In the genomic region with DNA sequence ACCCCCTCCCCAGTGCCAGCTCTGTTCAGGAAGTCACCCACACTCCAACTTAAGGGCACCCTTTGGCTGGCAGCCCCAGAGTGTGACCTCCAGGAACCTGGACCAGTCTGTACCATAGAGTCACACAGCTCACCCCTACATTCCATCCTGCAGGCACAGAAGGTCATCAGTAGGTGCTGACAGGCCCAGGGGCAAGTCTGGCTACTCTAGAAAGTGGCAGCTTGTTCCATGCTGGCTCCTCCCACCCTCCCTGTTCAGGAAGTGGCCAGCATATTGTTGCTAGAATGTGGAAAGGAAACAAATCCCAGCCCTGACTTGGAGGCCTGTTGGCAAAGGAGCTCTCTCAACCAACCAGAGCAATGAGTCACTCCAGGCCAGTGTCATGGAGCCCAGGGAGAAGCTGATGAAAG, we compare ENCODE assay signal across 1 cellular context.
TF ChIP-seq lines count a peak whose summit lies in the region.

No MANE protein-coding gene starts in this region.

TF ChIP-seq in HepG2, 621 proteins besides CTCF, POLR2A, EP300 and RAD21 (continued from another document and continues in another):
- TF ChIP-seq SPEN (CRISPR knock-in tag; IDR thresholded peaks at IDR 0.05; ENCODE audit: low read depth) (peak; percentile 66), ZFP36L2 (CRISPR knock-in tag; IDR thresholded peaks at IDR 0.05) (no peak), CBFB (CRISPR knock-in tag; IDR thresholded peaks at IDR 0.05) (no peak), YEATS4 (CRISPR knock-in tag; IDR thresholded peaks at IDR 0.05; ENCODE audit: borderline replicate concordance) (peak; percentile 40; the same call in 1 of the 2 replicates), STAT5B (CRISPR knock-in tag; IDR thresholded peaks at IDR 0.05) (no peak), DMAP1 (CRISPR knock-in tag; IDR thresholded peaks at IDR 0.05) (no peak), PAWR (CRISPR knock-in tag; IDR thresholded peaks at IDR 0.05; ENCODE audit: borderline replicate concordance) (no peak), PRPF4 (IDR thresholded peaks at IDR 0.05; ENCODE audit: low read depth, low read length, poor library complexity, severe bottlenecking) (no peak), ZNF337 (CRISPR knock-in tag; IDR thresholded peaks at IDR 0.05; ENCODE audit: borderline replicate concordance, low read depth) (no peak), POGZ (CRISPR knock-in tag; IDR thresholded peaks at IDR 0.05) (peak; percentile 31; the same call in 1 of the 2 replicates), ZMAT3 (CRISPR knock-in tag; conservative IDR thresholded peaks at IDR 0.05) (0 out of 2 replicates have a peak, but pooled peaks have one; percentile 23), ZNF709 (CRISPR knock-in tag; IDR thresholded peaks at IDR 0.05) (no peak), ELF1 (CRISPR knock-in tag; IDR thresholded peaks at IDR 0.05) (peak; percentile 86), FOXK2 (IDR thresholded peaks at IDR 0.05) (no peak), KDM4B (CRISPR knock-in tag; IDR thresholded peaks at IDR 0.05) (peak; percentile 14; the same call in 1 of the 2 replicates), ZNF224 (CRISPR knock-in tag; IDR thresholded peaks at IDR 0.05) (no peak), ZNF781 (CRISPR knock-in tag; IDR thresholded peaks at IDR 0.05; ENCODE audit: borderline replicate concordance, not compliant biosample characterization) (no peak), GTF2F1 (IDR thresholded peaks at IDR 0.05; ENCODE audit: low read length) (no peak), CREM (IDR thresholded peaks at IDR 0.05) (no peak), CREM (CRISPR knock-in tag; IDR thresholded peaks at IDR 0.05) (no peak), ZNF44 (CRISPR knock-in tag; IDR thresholded peaks at IDR 0.05) (no peak), KDM5B (CRISPR knock-in tag; IDR thresholded peaks at IDR 0.05; ENCODE audit: borderline replicate concordance) (no peak), ISL2 (CRISPR knock-in tag; IDR thresholded peaks at IDR 0.05) (no peak), HNF4A (CRISPR knock-in tag; IDR thresholded peaks at IDR 0.05) (no peak), ATAD3A (CRISPR knock-in tag; IDR thresholded peaks at IDR 0.05) (no peak)
- TF ChIP-seq, protein P1, sequence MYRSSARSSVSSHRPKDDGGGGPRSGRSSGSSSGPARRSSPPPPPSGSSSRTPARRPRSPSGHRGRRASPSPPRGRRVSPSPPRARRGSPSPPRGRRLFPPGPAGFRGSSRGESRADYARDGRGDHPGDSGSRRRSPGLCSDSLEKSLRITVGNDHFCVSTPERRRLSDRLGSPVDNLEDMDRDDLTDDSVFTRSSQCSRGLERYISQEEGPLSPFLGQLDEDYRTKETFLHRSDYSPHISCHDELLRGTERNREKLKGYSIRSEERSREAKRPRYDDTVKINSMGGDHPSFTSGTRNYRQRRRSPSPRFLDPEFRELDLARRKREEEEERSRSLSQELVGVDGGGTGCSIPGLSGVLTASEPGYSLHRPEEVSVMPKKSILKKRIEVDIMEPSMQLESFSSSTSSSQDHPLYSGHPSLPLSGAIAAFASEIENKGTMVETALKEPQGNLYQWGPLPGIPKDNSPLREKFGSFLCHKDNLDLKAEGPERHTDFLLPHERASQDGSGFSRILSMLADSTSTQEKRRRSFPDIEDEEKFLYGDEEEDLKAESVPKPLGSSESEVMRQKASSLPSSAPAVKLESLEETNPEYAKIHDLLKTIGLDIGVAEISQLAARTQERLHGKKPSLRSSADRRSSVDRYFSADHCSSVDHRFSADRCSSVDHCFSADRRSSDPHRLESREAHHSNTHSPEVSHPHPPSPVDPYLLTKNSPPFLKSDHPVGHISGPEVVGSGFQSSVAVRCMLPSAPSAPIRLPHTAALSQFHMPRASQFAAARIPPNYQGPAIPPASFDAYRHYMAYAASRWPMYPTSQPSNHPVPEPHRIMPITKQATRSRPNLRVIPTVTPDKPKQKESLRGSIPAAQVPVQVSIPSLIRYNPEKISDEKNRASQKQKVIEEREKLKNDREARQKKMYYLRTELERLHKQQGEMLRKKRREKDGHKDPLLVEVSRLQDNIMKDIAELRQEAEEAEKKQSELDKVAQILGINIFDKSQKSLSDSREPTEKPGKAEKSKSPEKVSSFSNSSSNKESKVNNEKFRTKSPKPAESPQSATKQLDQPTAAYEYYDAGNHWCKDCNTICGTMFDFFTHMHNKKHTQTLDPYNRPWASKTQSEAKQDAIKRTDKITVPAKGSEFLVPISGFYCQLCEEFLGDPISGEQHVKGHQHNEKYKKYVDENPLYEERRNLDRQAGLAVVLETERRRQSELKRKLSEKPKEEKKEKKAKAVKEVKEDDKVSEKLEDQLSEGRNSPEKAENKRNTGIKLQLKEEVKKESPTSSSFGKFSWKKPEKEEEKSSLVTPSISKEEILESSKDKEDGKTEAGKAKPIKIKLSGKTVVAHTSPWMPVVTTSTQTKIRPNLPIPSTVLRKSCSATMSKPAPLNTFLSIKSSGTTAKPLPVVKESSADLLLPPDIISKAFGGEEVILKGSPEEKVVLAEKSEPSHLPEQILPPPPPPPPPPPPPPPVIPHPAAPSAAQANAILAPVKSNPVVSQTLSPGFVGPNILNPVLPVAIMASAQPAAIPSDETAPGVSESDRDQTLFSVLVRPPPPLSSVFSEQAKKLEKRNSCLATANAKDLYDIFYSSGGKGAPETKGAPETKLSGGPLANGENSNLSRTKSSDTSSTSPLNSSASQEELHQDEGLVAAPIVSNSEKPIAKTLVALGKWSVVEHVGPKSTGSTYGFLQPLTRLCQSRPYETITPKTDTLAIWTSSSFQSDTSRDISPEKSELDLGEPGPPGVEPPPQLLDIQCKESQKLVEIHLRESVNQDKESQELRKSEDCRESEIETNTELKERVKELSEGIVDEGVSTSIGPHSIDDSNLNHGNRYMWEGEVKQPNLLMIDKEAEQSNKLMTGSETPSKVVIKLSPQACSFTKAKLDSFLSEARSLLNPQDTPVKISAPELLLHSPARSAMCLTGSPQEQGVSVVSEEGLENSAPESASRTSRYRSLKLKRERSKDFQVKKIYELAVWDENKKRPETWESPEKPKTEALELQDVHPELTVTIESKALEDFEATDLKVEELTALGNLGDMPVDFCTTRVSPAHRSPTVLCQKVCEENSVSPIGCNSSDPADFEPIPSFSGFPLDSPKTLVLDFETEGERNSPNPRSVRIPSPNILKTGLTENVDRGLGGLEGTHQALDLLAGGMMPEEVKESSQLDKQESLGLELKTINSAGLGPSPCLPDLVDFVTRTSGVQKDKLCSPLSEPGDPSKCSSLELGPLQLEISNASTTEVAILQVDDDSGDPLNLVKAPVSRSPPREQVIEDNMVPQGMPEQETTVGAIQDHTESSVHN (CRISPR knock-in tag; IDR thresholded peaks at IDR 0.05) = no peak
- TF ChIP-seq, protein P2, sequence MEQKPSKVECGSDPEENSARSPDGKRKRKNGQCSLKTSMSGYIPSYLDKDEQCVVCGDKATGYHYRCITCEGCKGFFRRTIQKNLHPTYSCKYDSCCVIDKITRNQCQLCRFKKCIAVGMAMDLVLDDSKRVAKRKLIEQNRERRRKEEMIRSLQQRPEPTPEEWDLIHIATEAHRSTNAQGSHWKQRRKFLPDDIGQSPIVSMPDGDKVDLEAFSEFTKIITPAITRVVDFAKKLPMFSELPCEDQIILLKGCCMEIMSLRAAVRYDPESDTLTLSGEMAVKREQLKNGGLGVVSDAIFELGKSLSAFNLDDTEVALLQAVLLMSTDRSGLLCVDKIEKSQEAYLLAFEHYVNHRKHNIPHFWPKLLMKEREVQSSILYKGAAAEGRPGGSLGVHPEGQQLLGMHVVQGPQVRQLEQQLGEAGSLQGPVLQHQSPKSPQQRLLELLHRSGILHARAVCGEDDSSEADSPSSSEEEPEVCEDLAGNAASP (CRISPR knock-in tag; IDR thresholded peaks at IDR 0.05; ENCODE audit: borderline replicate concordance) = no peak
- TF ChIP-seq, protein P3, sequence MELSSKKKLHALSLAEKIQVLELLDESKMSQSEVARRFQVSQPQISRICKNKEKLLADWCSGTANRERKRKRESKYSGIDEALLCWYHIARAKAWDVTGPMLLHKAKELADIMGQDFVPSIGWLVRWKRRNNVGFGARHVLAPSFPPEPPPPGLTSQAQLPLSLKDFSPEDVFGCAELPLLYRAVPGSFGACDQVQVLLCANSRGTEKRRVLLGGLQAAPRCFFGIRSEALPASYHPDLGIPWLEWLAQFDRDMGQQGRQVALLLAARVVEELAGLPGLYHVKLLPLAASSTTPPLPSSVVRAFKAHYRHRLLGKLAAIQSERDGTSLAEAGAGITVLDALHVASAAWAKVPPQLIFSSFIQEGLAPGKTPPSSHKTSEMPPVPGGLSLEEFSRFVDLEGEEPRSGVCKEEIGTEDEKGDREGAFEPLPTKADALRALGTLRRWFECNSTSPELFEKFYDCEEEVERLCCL (CRISPR knock-in tag; IDR thresholded peaks at IDR 0.05; ENCODE audit: borderline replicate concordance) = no peak
- TF ChIP-seq, protein P4, sequence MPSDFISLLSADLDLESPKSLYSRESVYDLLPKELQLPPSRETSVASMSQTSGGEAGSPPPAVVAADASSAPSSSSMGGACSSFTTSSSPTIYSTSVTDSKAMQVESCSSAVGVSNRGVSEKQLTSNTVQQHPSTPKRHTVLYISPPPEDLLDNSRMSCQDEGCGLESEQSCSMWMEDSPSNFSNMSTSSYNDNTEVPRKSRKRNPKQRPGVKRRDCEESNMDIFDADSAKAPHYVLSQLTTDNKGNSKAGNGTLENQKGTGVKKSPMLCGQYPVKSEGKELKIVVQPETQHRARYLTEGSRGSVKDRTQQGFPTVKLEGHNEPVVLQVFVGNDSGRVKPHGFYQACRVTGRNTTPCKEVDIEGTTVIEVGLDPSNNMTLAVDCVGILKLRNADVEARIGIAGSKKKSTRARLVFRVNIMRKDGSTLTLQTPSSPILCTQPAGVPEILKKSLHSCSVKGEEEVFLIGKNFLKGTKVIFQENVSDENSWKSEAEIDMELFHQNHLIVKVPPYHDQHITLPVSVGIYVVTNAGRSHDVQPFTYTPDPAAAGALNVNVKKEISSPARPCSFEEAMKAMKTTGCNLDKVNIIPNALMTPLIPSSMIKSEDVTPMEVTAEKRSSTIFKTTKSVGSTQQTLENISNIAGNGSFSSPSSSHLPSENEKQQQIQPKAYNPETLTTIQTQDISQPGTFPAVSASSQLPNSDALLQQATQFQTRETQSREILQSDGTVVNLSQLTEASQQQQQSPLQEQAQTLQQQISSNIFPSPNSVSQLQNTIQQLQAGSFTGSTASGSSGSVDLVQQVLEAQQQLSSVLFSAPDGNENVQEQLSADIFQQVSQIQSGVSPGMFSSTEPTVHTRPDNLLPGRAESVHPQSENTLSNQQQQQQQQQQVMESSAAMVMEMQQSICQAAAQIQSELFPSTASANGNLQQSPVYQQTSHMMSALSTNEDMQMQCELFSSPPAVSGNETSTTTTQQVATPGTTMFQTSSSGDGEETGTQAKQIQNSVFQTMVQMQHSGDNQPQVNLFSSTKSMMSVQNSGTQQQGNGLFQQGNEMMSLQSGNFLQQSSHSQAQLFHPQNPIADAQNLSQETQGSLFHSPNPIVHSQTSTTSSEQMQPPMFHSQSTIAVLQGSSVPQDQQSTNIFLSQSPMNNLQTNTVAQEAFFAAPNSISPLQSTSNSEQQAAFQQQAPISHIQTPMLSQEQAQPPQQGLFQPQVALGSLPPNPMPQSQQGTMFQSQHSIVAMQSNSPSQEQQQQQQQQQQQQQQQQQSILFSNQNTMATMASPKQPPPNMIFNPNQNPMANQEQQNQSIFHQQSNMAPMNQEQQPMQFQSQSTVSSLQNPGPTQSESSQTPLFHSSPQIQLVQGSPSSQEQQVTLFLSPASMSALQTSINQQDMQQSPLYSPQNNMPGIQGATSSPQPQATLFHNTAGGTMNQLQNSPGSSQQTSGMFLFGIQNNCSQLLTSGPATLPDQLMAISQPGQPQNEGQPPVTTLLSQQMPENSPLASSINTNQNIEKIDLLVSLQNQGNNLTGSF (CRISPR knock-in tag; IDR thresholded peaks at IDR 0.05) = no peak
- TF ChIP-seq, protein P5, sequence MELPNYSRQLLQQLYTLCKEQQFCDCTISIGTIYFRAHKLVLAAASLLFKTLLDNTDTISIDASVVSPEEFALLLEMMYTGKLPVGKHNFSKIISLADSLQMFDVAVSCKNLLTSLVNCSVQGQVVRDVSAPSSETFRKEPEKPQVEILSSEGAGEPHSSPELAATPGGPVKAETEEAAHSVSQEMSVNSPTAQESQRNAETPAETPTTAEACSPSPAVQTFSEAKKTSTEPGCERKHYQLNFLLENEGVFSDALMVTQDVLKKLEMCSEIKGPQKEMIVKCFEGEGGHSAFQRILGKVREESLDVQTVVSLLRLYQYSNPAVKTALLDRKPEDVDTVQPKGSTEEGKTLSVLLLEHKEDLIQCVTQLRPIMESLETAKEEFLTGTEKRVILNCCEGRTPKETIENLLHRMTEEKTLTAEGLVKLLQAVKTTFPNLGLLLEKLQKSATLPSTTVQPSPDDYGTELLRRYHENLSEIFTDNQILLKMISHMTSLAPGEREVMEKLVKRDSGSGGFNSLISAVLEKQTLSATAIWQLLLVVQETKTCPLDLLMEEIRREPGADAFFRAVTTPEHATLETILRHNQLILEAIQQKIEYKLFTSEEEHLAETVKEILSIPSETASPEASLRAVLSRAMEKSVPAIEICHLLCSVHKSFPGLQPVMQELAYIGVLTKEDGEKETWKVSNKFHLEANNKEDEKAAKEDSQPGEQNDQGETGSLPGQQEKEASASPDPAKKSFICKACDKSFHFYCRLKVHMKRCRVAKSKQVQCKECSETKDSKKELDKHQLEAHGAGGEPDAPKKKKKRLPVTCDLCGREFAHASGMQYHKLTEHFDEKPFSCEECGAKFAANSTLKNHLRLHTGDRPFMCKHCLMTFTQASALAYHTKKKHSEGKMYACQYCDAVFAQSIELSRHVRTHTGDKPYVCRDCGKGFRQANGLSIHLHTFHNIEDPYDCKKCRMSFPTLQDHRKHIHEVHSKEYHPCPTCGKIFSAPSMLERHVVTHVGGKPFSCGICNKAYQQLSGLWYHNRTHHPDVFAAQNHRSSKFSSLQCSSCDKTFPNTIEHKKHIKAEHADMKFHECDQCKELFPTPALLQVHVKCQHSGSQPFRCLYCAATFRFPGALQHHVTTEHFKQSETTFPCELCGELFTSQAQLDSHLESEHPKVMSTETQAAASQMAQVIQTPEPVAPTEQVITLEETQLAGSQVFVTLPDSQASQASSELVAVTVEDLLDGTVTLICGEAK (IDR thresholded peaks at IDR 0.05) = no peak
- TF ChIP-seq, protein P5 (CRISPR knock-in tag; IDR thresholded peaks at IDR 0.05) = peak; percentile 53; the same call in 1 of the 2 replicates
